In genomic region chr19:2547033-2547680, GRCh38 we compare ENCODE assay signal across 10 cellular contexts.
DNase-seq lines count a peak whose midpoint lies in the region; ATAC-seq and TF ChIP-seq lines count a peak whose summit lies in the region.
"Had no signal": no experiment of that assay in that cellular context is flagged by ENCODE, and none has a peak within 500 bp of the region (broad histone marks: within the 10 kb centered on the region; RNA-seq: fewer than 3 reads in every experiment).

No MANE protein-coding gene starts in this region.

- H3K27ac Mint-ChIP-seq in natural killer cell treated with Interleukin-12 subunit alpha and Interleukin-12 subunit beta and Interleukin-15 and Interleukin-18, amount 100 ng/mL, for 72 hours: peak overlapping the region; percentile 53 to 62
- H3K27ac Mint-ChIP-seq in stimulated activated naive B cell treated with anti-CD40 and anti-IgM and Interleukin-4, amounts not matched to agents 10 μg/mL and 1 μg/mL and 100 μg/mL, for 72 hours: no peak overlapping the region

- POLR2A ChIA-PET in SK-N-SH (lab: Yijun Ruan, JAX): no interaction called here

- H3K27ac ChIP-seq in SK-N-SH (ENCODE audit: low read depth in 2 of 2, low read length in 1 of 2) (no peak overlapping the region), esophagus squamous epithelium (peak overlapping the region; percentile 71 to 91 (median 88)), tibial nerve (peak overlapping the region; percentile 82 to 95 (median 90))
- H3K27ac ChIP-seq: 22Rv1 had no signal

- H3K9me2 ChIP-seq in SK-N-SH: no peaks in the 10 kb centered on the region

- no peaks in the 10 kb centered on the region for H3K9me3 Mint-ChIP-seq in natural killer cell treated with Interleukin-12 subunit alpha and Interleukin-12 subunit beta and Interleukin-15 and Interleukin-18, amount 100 ng/mL, for 72 hours
- H3K9me3 Mint-ChIP-seq in stimulated activated naive B cell treated with anti-CD40 and anti-IgM and Interleukin-4, amounts not matched to agents 10 μg/mL and 1 μg/mL and 100 μg/mL, for 72 hours: peaks cover 0 to 2% of the 10 kb centered on the region in 2 donors

- H3K27me3 ChIP-seq in SK-N-SH (ENCODE audit: insufficient read depth) (no peaks in the 10 kb centered on the region), esophagus squamous epithelium (no peaks in the 10 kb centered on the region), tibial nerve (no peaks in the 10 kb centered on the region)

- TF ChIP-seq CTCF in SK-N-SH (IDR thresholded peaks at IDR 0.05) (no peak), esophagus squamous epithelium (IDR thresholded peaks at IDR 0.05) (no peak), tibial nerve (IDR thresholded peaks at IDR 0.05) (no peak)

- H3K79me2 ChIP-seq in SK-N-SH (ENCODE audit: insufficient read depth): peaks cover 4% of the 10 kb centered on the region; the same call in 1 of the 2 replicates

- TF ChIP-seq POLR2A in esophagus squamous epithelium (IDR thresholded peaks at IDR 0.05) (no peak), tibial nerve (IDR thresholded peaks at IDR 0.05) (no peak)

- intact Hi-C loops in esophagus squamous epithelium (cut with DNase I): loop anchor here (10.0 kb wide), 1 partner anchor 58 kb away; no protein-coding TSS in a partner anchor

- no peaks in the 10 kb centered on the region for H3K36me3 Mint-ChIP-seq in natural killer cell treated with Interleukin-12 subunit alpha and Interleukin-12 subunit beta and Interleukin-15 and Interleukin-18, amount 100 ng/mL, for 72 hours
- peaks cover 5 to 8% of the 10 kb centered on the region in 2 donors for H3K36me3 Mint-ChIP-seq in stimulated activated naive B cell treated with anti-CD40 and anti-IgM and Interleukin-4, amounts not matched to agents 10 μg/mL and 1 μg/mL and 100 μg/mL, for 72 hours

- no peak for ATAC-seq in SK-N-SH treated with all-trans-retinoic acid at 6 μM for 48 hours
- ATAC-seq in natural killer cell treated with Interleukin-12 subunit alpha and Interleukin-12 subunit beta and Interleukin-15 and Interleukin-18, amount 100 ng/mL, for 72 hours: no peak
- ATAC-seq in stimulated activated naive B cell treated with anti-CD40 and anti-IgM and Interleukin-4, amounts not matched to agents 10 μg/mL and 1 μg/mL and 100 μg/mL, for 72 hours (replicated peaks): no peak

- H3K4me1 ChIP-seq in SK-N-SH (ENCODE audit: control insufficient read depth in 1 of 2, insufficient read depth in 2 of 2, low read depth in 1 of 2, low read length in 1 of 2) (peaks cover 17 to 24% of the 10 kb centered on the region in 2 experiments; a peak in 3 of 4 replicates), esophagus squamous epithelium (peaks cover 53 to 81% (median 57%) of the 10 kb centered on the region in 3 donors), tibial nerve (peaks cover 2 to 86% (median 54%) of the 10 kb centered on the region in 4 donors)

- no peak overlapping the region for H3K4me3 ChIP-seq in SK-N-SH (ENCODE audit: low read depth in 2 of 2, low read length in 1 of 2)
- no peak overlapping the region for H3K4me3 ChIP-seq in esophagus squamous epithelium
- no peak overlapping the region for H3K4me3 ChIP-seq in tibial nerve

- H3K4me1 Mint-ChIP-seq in natural killer cell treated with Interleukin-12 subunit alpha and Interleukin-12 subunit beta and Interleukin-15 and Interleukin-18, amount 100 ng/mL, for 72 hours (ENCODE audit: low read depth in 2 of 2): peaks cover 21 to 35% of the 10 kb centered on the region in 2 donors
- H3K4me1 Mint-ChIP-seq in stimulated activated naive B cell treated with anti-CD40 and anti-IgM and Interleukin-4, amounts not matched to agents 10 μg/mL and 1 μg/mL and 100 μg/mL, for 72 hours: peaks cover 49 to 70% of the 10 kb centered on the region in 2 donors

- TF ChIP-seq RAD21 in SK-N-SH (IDR thresholded peaks at IDR 0.05; ENCODE audit: low read length): no peak

- H2AFZ ChIP-seq in SK-N-SH (ENCODE audit: low read depth): no peak overlapping the region

- no peak overlapping the region for H3K9ac ChIP-seq in SK-N-SH

- H3K9me3 ChIP-seq in SK-N-SH: no peaks in the 10 kb centered on the region
- no peaks in the 10 kb centered on the region for H3K9me3 ChIP-seq in esophagus squamous epithelium
- no peaks in the 10 kb centered on the region for H3K9me3 ChIP-seq in tibial nerve

- no peak overlapping the region for H3K4me3 Mint-ChIP-seq in natural killer cell treated with Interleukin-12 subunit alpha and Interleukin-12 subunit beta and Interleukin-15 and Interleukin-18, amount 100 ng/mL, for 72 hours
- H3K4me3 Mint-ChIP-seq in stimulated activated naive B cell treated with anti-CD40 and anti-IgM and Interleukin-4, amounts not matched to agents 10 μg/mL and 1 μg/mL and 100 μg/mL, for 72 hours: no peak overlapping the region

- no peaks in the 10 kb centered on the region for H4K20me1 ChIP-seq in SK-N-SH (ENCODE audit: insufficient read depth)

- peaks cover 28% of the 10 kb centered on the region for H3F3A ChIP-seq in SK-N-SH (replicated peaks; ENCODE audit: insufficient read depth)

- no peak overlapping the region for H3K4me2 ChIP-seq in SK-N-SH

- DNase-seq in SK-N-SH (no peak), esophagus squamous epithelium (lab: John Stamatoyannopoulos, UW) (no peak), tibial nerve (ENCODE audit: low spot score in 2 of 2) (no peak), Kasumi-1 (lab: John Stamatoyannopoulos, UW) (no peak), CD1c-positive myeloid dendritic cell (ENCODE audit: extremely low spot score) (no peak)
- no peak for DNase-seq in natural killer cell treated with Interleukin-12 subunit alpha and Interleukin-12 subunit beta and Interleukin-15 and Interleukin-18, amount 100 ng/mL, for 72 hours (ENCODE audit: low spot score)
- DNase-seq in stimulated activated naive B cell treated with anti-CD40 and anti-IgM and Interleukin-4, amounts not matched to agents 10 μg/mL and 1 μg/mL and 100 μg/mL, for 72 hours: no peak
- DNase-seq: NCI-H1694 treated with DMSO at 0.1 percent for 48 hours had no signal

- H3K36me3 ChIP-seq in SK-N-SH (replicated peaks in 1 of 2; ENCODE audit: control insufficient read depth in 1 of 2, insufficient read depth in 2 of 2, low read length in 1 of 2): no peaks in the 10 kb centered on the region
- no peaks in the 10 kb centered on the region for H3K36me3 ChIP-seq in esophagus squamous epithelium
- no peaks in the 10 kb centered on the region for H3K36me3 ChIP-seq in tibial nerve

- TF ChIP-seq EP300 in SK-N-SH (IDR thresholded peaks at IDR 0.05; ENCODE audit: borderline replicate concordance in 1 of 2, low read depth in 1 of 2, low read length in 1 of 2) (no peak), tibial nerve (IDR thresholded peaks at IDR 0.05) (no peak)

- no peaks in the 10 kb centered on the region for H3K27me3 Mint-ChIP-seq in natural killer cell treated with Interleukin-12 subunit alpha and Interleukin-12 subunit beta and Interleukin-15 and Interleukin-18, amount 100 ng/mL, for 72 hours
- H3K27me3 Mint-ChIP-seq in stimulated activated naive B cell treated with anti-CD40 and anti-IgM and Interleukin-4, amounts not matched to agents 10 μg/mL and 1 μg/mL and 100 μg/mL, for 72 hours: no peaks in the 10 kb centered on the region

- WGBS in SK-N-SH (ENCODE audit: low lambda C conversion rate): 87% methylated on average over 15 of the region's 15 CpGs
- 88 to 91% methylated on average over 14 to 15 of the region's 15 CpGs for WGBS in esophagus squamous epithelium, 2 donors
- WGBS in tibial nerve, 2 donors: 86 to 88% methylated on average over 15 of the region's 15 CpGs

- CTCF ChIA-PET in SK-N-SH (lab: Yijun Ruan, JAX): interaction anchor here (0.6 to 2.0 kb wide), 2 partner anchors 33 to 102 kb away, joined by 3 to 7 read pairs; no protein-coding TSS in a partner anchor

TF ChIP-seq in SK-N-SH treated with all-trans-retinoic acid at 6 μM for 48 hours, 23 proteins besides CTCF, POLR2A, EP300 and RAD21 (continues in another document):
- TF ChIP-seq CREB5 (CRISPR knock-in tag; IDR thresholded peaks at IDR 0.05; ENCODE audit: low read depth) (no peak), ESRRG (CRISPR knock-in tag; IDR thresholded peaks at IDR 0.05) (no peak), ZNF8 (CRISPR knock-in tag; IDR thresholded peaks at IDR 0.05) (no peak)

TF ChIP-seq in SK-N-SH, 30 proteins besides CTCF, POLR2A, EP300 and RAD21:
- no peak for TF ChIP-seq TAF1 (IDR thresholded peaks at IDR 0.05; ENCODE audit: borderline replicate concordance, low read depth, low read length)
- no peak for TF ChIP-seq RCOR1 (IDR thresholded peaks at IDR 0.05; ENCODE audit: low read length)
- TF ChIP-seq ELF1 (IDR thresholded peaks at IDR 0.05): no peak
- no peak for TF ChIP-seq NFIC (IDR thresholded peaks at IDR 0.05; ENCODE audit: borderline replicate concordance)
- TF ChIP-seq FOXM1 (IDR thresholded peaks at IDR 0.05; ENCODE audit: low read depth): no peak
- no peak for TF ChIP-seq MXI1 (IDR thresholded peaks at IDR 0.05; ENCODE audit: low read depth, low read length)
- no peak for TF ChIP-seq CHD2 (IDR thresholded peaks at IDR 0.05; ENCODE audit: low read length, partially characterized antibody)
- no peak for TF ChIP-seq IRF3 (IDR thresholded peaks at IDR 0.05; ENCODE audit: low read depth, low read length)

Comparison
In these comparisons a context has a peak if more than half of its experiments do, and no peak if none do; other contexts are left out.
1. H3K27ac ChIP-seq: peak in esophagus squamous epithelium (4 of 4) and tibial nerve (4 of 4); none in SK-N-SH (0 of 2).